15 cellular contexts compared by ENCODE assay signal in the genomic region with DNA sequence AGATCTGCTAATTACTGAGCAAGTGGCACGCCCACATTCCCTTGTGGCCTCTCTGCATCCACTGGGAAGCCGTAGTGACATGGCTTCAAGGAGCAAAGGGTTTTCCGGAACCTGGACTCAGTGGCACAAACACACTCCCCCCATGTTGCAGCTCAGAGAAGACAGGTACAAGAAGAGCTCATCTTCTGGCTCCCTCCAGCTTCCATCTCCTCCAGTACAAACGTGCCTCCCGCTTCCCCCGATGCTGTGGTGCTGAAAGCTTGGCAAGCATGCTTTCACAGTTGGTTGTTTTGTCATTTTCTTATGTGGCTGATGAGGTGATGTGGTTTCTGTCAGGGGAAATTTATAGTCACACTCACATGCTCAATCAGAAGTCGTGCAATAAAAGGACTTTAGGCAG.
A peak's percentile ranks its signal among the peaks of the same experiment; 100 is the strongest.
DNase-seq lines count a peak whose midpoint lies in the region; ATAC-seq and TF ChIP-seq lines count a peak whose summit lies in the region.
"Had no signal": no experiment of that assay in that cellular context is flagged by ENCODE, and none has a peak within 500 bp of the region (broad histone marks: within the 10 kb centered on the region; RNA-seq: fewer than 3 reads in every experiment).

No MANE protein-coding gene starts in this region.

- peak; percentile 18 for ATAC-seq in GM18907 (IDR thresholded peaks at IDR 0.05; ENCODE audit: unreplicated experiment)
- peak; percentile 1 for ATAC-seq in HG02970 (IDR thresholded peaks at IDR 0.05; ENCODE audit: low FRiP score, unreplicated experiment)
- ATAC-seq in GM18498 (IDR thresholded peaks at IDR 0.05; ENCODE audit: unreplicated experiment): no peak
- ATAC-seq: T-cell had no signal

- H3K27ac Mint-ChIP-seq in neural crest cell (ENCODE audit: unreplicated experiment): peak overlapping the region; percentile 31
- H3K27ac Mint-ChIP-seq: T-cell had no signal

- 85 to 94% (median 88%) methylated on average over 7 of the region's 7 CpGs for WGBS in spleen, 5 donors

- intact Hi-C loops in vagina (cut with DNase I): no loop called here
- intact Hi-C loops in spleen (cut with DNase I; ENCODE audit: low total_unique reads): no loop called here

- H3K36me3 Mint-ChIP-seq in neural crest cell (ENCODE audit: low read depth): peaks cover 15% of the 10 kb centered on the region

- no peak for TF ChIP-seq POLR2A in vagina (IDR thresholded peaks at IDR 0.05)
- TF ChIP-seq POLR2A in spleen (IDR thresholded peaks at IDR 0.05): no peak

- no peaks in the 10 kb centered on the region for H3K27me3 ChIP-seq in vagina
- no peaks in the 10 kb centered on the region for H3K27me3 ChIP-seq in spleen (replicated peaks in 1 of 7)

- H3K36me3 ChIP-seq in vagina: peaks cover 0 to 5% of the 10 kb centered on the region in 2 donors
- peaks cover 0 to 47% (median 0%) of the 10 kb centered on the region in 6 donors for H3K36me3 ChIP-seq in spleen

- H3K9me3 Mint-ChIP-seq in neural crest cell: peaks cover 3% of the 10 kb centered on the region

- no peaks in the 10 kb centered on the region for H3K9me3 ChIP-seq in vagina
- H3K9me3 ChIP-seq in spleen: no peaks in the 10 kb centered on the region

- DNase-seq in Ammon's horn (ENCODE audit: low spot score) (peak; percentile 47), neural crest cell (ENCODE audit: low read depth, low spot score) (no peak), vagina (ENCODE audit: extremely low spot score in 2 of 2) (no peak), spleen (no peak), activated gamma-delta T cell treated with Interleukin-2 at 50 U/mL for 16 hours (no peak)
- DNase-seq: DMS79, NCI-H1092 treated with DMSO at 0.1 percent for 48 hours, NCI-H1694 treated with DMSO at 0.1 percent for 48 hours, NCI-H446, NCI-H748 treated with DMSO at 0.1 percent for 48 hours, T-cell had no signal

- no peak overlapping the region for H3K4me3 Mint-ChIP-seq in neural crest cell
- H3K4me3 Mint-ChIP-seq: T-cell had no signal

- no peaks in the 10 kb centered on the region for H3K4me1 ChIP-seq in vagina
- peaks cover 0 to 10% (median 4%) of the 10 kb centered on the region in 6 donors for H3K4me1 ChIP-seq in spleen

- no peaks in the 10 kb centered on the region for H3K27me3 Mint-ChIP-seq in neural crest cell (ENCODE audit: low read depth)
- H3K27me3 Mint-ChIP-seq: T-cell had no signal

- H3K4me3 ChIP-seq in vagina (no peak overlapping the region), spleen (no peak overlapping the region)
- H3K4me3 ChIP-seq: SK-N-MC had no signal

- H3K27ac ChIP-seq in vagina (no peak overlapping the region), spleen (no peak overlapping the region)
- H3K27ac ChIP-seq: SK-N-MC had no signal

- H3K4me1 Mint-ChIP-seq in neural crest cell: no peaks in the 10 kb centered on the region

- TF ChIP-seq CTCF in neural crest cell (conservative IDR thresholded peaks at IDR 0.05) (no peak), vagina (IDR thresholded peaks at IDR 0.05) (no peak), spleen (IDR thresholded peaks at IDR 0.05 in 8 of 11, conservative IDR thresholded peaks at IDR 0.05 in 3 of 11) (no peak)
